In genomic region chr3:8963137-8963853, GRCh38 we compare ENCODE assay signal across 8 cellular contexts. TPM values are rescaled to one million over a fixed set of nuclear protein-coding genes. Genes with fewer than 3 reads are reported as not detected.
DNase-seq lines count a peak whose midpoint lies in the region; ATAC-seq and TF ChIP-seq lines count a peak whose summit lies in the region.

A gene with protein sequence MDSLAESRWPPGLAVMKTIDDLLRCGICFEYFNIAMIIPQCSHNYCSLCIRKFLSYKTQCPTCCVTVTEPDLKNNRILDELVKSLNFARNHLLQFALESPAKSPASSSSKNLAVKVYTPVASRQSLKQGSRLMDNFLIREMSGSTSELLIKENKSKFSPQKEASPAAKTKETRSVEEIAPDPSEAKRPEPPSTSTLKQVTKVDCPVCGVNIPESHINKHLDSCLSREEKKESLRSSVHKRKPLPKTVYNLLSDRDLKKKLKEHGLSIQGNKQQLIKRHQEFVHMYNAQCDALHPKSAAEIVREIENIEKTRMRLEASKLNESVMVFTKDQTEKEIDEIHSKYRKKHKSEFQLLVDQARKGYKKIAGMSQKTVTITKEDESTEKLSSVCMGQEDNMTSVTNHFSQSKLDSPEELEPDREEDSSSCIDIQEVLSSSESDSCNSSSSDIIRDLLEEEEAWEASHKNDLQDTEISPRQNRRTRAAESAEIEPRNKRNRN (minus strand): TSS chr3:8963472. CDS start chr3:8963385, 87 bp downstream.

- TF ChIP-seq CTCF in GM10248 (IDR thresholded peaks at IDR 0.05; ENCODE audit: control extremely low read depth, extremely low read depth, low read depth, missing control alignments) (no peak), omental fat pad (IDR thresholded peaks at IDR 0.05) (no peak), testis (IDR thresholded peaks at IDR 0.05) (no peak)

- peaks cover 7% of the 10 kb centered on the region for H3K4me1 ChIP-seq in testis

- peak within 1 kb of the TSS; percentile 48 to 76 for H3K27ac ChIP-seq in testis

- H3K9me3 ChIP-seq in testis = no peaks in the 10 kb centered on the region

- no peaks in the 10 kb centered on the region for H3K27me3 ChIP-seq in testis

- peak; percentile 92 for DNase-seq in GM10248 (ENCODE audit: extremely low spot score)
- peak; percentile 72 for DNase-seq in NCI-H1048 (lab: John Stamatoyannopoulos, UW)
- DNase-seq in activated naive CD4-positive, alpha-beta T cell treated with anti-CD3 and anti-CD28 coated beads, Interleukin-2, amount 50 U/mL, for 16 hours = peak; percentile 90
- peak; percentile 51 for DNase-seq in glomerular endothelial cell (ENCODE audit: extremely low read depth, low read depth, low spot score)
- peak; percentile 87 for DNase-seq in omental fat pad (ENCODE audit: low spot score)
- peak; percentile 93 for DNase-seq in testis

- POLR2A ChIA-PET in GM10248 (lab: Yijun Ruan, JAX) = no interaction called here

- TF ChIP-seq POLR2A in testis (IDR thresholded peaks at IDR 0.05) = no peak

- ATAC-seq in HG02588 (IDR thresholded peaks at IDR 0.05; ENCODE audit: unreplicated experiment) (peak; percentile 90), SK-N-SH treated with all-trans-retinoic acid at 6 μM for 48 hours (peak; percentile 89), omental fat pad (ENCODE audit: low FRiP score) (peak; percentile 92)

- 1% methylated on average over 16 to 44 of the region's 45 CpGs for WGBS in testis, 2 donors

- intact Hi-C loops in testis (cut with DNase I; ENCODE audit: low total_unique reads) = no loop called here

- H3K4me3 ChIP-seq in testis = peak within 1 kb of the TSS; percentile 64 to 76

- CTCF ChIA-PET in GM10248 (lab: Yijun Ruan, JAX) = interaction anchor here (0.5 to 1.5 kb wide), 5 partner anchors 9 to 300 kb away, joined by 3 to 9 read pairs (median 3); partner anchors contain the start of gene OXTR

- no peaks in the 10 kb centered on the region for H3K36me3 ChIP-seq in testis (ENCODE audit: low read depth, missing control alignments)

TF ChIP-seq in SK-N-SH treated with all-trans-retinoic acid at 6 μM for 48 hours, 23 proteins besides CTCF, POLR2A, EP300 and RAD21:
- TF ChIP-seq BACH2 (CRISPR knock-in tag; IDR thresholded peaks at IDR 0.05; ENCODE audit: borderline replicate concordance) (no peak), ZNF70 (CRISPR knock-in tag; IDR thresholded peaks at IDR 0.05) (no peak)

RNA-seq across cellular contexts. Expression of the gene that starts here (rescaled TPM):
- total RNA-seq in glomerular endothelial cell (8.3 and 12.0 TPM in 2 replicates), omental fat pad (1 to 10 TPM; 4.2 to 9.8 (median 6.7) TPM), testis (10 to 100 TPM; 18.8 to 27.0 TPM)
- polyA plus RNA-seq in testis (ENCODE audit: insufficient read depth, low read depth, low replicate concordance) = 7.6 TPM

Comparison
In these comparisons a context has a peak if more than half of its experiments do, and no peak if none do; other contexts are left out.
1. Peak in every context shown above with its lines: DNase-seq, ATAC-seq, H3K4me3 ChIP-seq and H3K27ac ChIP-seq.